10 cellular contexts compared by ENCODE assay signal in genomic region chr13:20997301-20998061, GRCh38.
DNase-seq lines count a peak whose midpoint lies in the region; ATAC-seq and TF ChIP-seq lines count a peak whose summit lies in the region.
"Had no signal": no experiment of that assay in that cellular context is flagged by ENCODE, and none has a peak within 500 bp of the region (broad histone marks: within the 10 kb centered on the region; RNA-seq: fewer than 3 reads in every experiment).

No MANE protein-coding gene starts in this region.

- TF ChIP-seq CTCF in cardiac fibroblast (IDR thresholded peaks at IDR 0.05; ENCODE audit: low read depth, low read length) (no peak), kidney epithelial cell (IDR thresholded peaks at IDR 0.05; ENCODE audit: insufficient read depth, low read length, poor library complexity, severe bottlenecking) (no peak), upper lobe of left lung (IDR thresholded peaks at IDR 0.05) (no peak)

- no peak for TF ChIP-seq EP300 in upper lobe of left lung (IDR thresholded peaks at IDR 0.05)

- DNase-seq in HS-27A (ENCODE audit: low read depth) (peak; percentile 59), cardiac fibroblast (ENCODE audit: low read depth in 2 of 2) (peak; percentile 93 to 96), kidney epithelial cell (ENCODE audit: low read depth) (peak; percentile 43), upper lobe of left lung (no peak), cortex of kidney (lab: John Stamatoyannopoulos, UW) (no peak)
- no peak for DNase-seq in activated CD4-positive, alpha-beta T cell treated with anti-CD3 and anti-CD28 coated beads, Interleukin-2, amount 10 ng/mL, durations not matched to agents 7 days and 5 days
- DNase-seq: activated CD4-positive, alpha-beta memory T cell treated with anti-CD3 and anti-CD28 coated beads, Interleukin-2, amount 10 ng/mL, durations not matched to agents 7 days and 5 days had no signal

- H3K27me3 ChIP-seq in kidney epithelial cell (ENCODE audit: control insufficient read depth, insufficient read depth, low read length) (no peaks in the 10 kb centered on the region), upper lobe of left lung (no peaks in the 10 kb centered on the region)

- no peaks in the 10 kb centered on the region for H3K9me3 Mint-ChIP-seq in activated CD4-positive, alpha-beta T cell treated with anti-CD3 and anti-CD28 coated beads, Interleukin-2, amount 10 ng/mL, durations not matched to agents 7 days and 5 days
- H3K9me3 Mint-ChIP-seq: activated CD4-positive, alpha-beta memory T cell treated with anti-CD3 and anti-CD28 coated beads, Interleukin-2, amount 10 ng/mL, durations not matched to agents 7 days and 5 days had no signal

- no peak overlapping the region for H3K27ac ChIP-seq in upper lobe of left lung

- H3K36me3 Mint-ChIP-seq in activated CD4-positive, alpha-beta T cell treated with anti-CD3 and anti-CD28 coated beads, Interleukin-2, amount 10 ng/mL, durations not matched to agents 7 days and 5 days (ENCODE audit: low read depth) = no peaks in the 10 kb centered on the region
- H3K36me3 Mint-ChIP-seq: memory B cell had no signal

- no peak overlapping the region for H3K27ac Mint-ChIP-seq in activated CD4-positive, alpha-beta T cell treated with anti-CD3 and anti-CD28 coated beads, Interleukin-2, amount 10 ng/mL, durations not matched to agents 7 days and 5 days
- H3K27ac Mint-ChIP-seq: activated CD4-positive, alpha-beta memory T cell treated with anti-CD3 and anti-CD28 coated beads, Interleukin-2, amount 10 ng/mL, durations not matched to agents 7 days and 5 days; memory B cell had no signal

- H3K4me3 ChIP-seq in cardiac fibroblast (replicated peaks in 1 of 2; ENCODE audit: low read depth in 2 of 2, low read length in 2 of 2) = no peak overlapping the region
- no peak overlapping the region for H3K4me3 ChIP-seq in kidney epithelial cell (ENCODE audit: low read depth, low read length)
- H3K4me3 ChIP-seq in upper lobe of left lung = no peak overlapping the region

- POLR2A ChIA-PET in activated CD4-positive, alpha-beta T cell treated with anti-CD3 and anti-CD28 coated beads, Interleukin-2, amount 10 ng/mL, durations not matched to agents 7 days and 5 days (lab: Charles Lee) = no interaction called here

- peak; percentile 27 to 85 for ATAC-seq in upper lobe of left lung (ENCODE audit: low FRiP score in 2 of 2)
- ATAC-seq in GM21723 (IDR thresholded peaks at IDR 0.05; ENCODE audit: unreplicated experiment) = no peak
- ATAC-seq in HG03571 (IDR thresholded peaks at IDR 0.05; ENCODE audit: unreplicated experiment) = no peak

- peaks cover 0 to 8% (median 2%) of the 10 kb centered on the region in 4 donors for H3K9me3 ChIP-seq in upper lobe of left lung

- no peak for TF ChIP-seq POLR2A in upper lobe of left lung (IDR thresholded peaks at IDR 0.05)

- WGBS in upper lobe of left lung, 2 donors = 61 to 65% methylated on average over 11 to 12 of the region's 12 CpGs

- H3K4me1 ChIP-seq in upper lobe of left lung = peaks cover 6 to 15% (median 12%) of the 10 kb centered on the region in 4 donors

- H3K36me3 ChIP-seq in kidney epithelial cell (ENCODE audit: control insufficient read depth, insufficient read depth, low read length) (no peaks in the 10 kb centered on the region), upper lobe of left lung (peaks cover 0 to 15% (median 3%) of the 10 kb centered on the region in 4 donors)

- H3K4me3 Mint-ChIP-seq in activated CD4-positive, alpha-beta T cell treated with anti-CD3 and anti-CD28 coated beads, Interleukin-2, amount 10 ng/mL, durations not matched to agents 7 days and 5 days = no peak overlapping the region
- H3K4me3 Mint-ChIP-seq: activated CD4-positive, alpha-beta memory T cell treated with anti-CD3 and anti-CD28 coated beads, Interleukin-2, amount 10 ng/mL, durations not matched to agents 7 days and 5 days; memory B cell had no signal

- peaks cover 6% of the 10 kb centered on the region for H3K4me1 Mint-ChIP-seq in activated CD4-positive, alpha-beta T cell treated with anti-CD3 and anti-CD28 coated beads, Interleukin-2, amount 10 ng/mL, durations not matched to agents 7 days and 5 days
- H3K4me1 Mint-ChIP-seq: memory B cell had no signal

- CTCF ChIA-PET in activated CD4-positive, alpha-beta T cell treated with anti-CD3 and anti-CD28 coated beads, Interleukin-2, amount 10 ng/mL, durations not matched to agents 7 days and 5 days (lab: Charles Lee) = interaction anchor here (0.5 kb wide), 1 partner anchor 73 kb away, joined by 3 read pairs; no protein-coding TSS in a partner anchor

- H3K27me3 Mint-ChIP-seq in activated CD4-positive, alpha-beta T cell treated with anti-CD3 and anti-CD28 coated beads, Interleukin-2, amount 10 ng/mL, durations not matched to agents 7 days and 5 days = peaks cover 4% of the 10 kb centered on the region
- H3K27me3 Mint-ChIP-seq: memory B cell had no signal

Comparison
In these comparisons a context has a peak if more than half of its experiments do, and no peak if none do; other contexts are left out.
1. DNase-seq: peak in HS-27A (single experiment), cardiac fibroblast (2 of 2) and kidney epithelial cell (single experiment); none in upper lobe of left lung (0 of 2), activated CD4-positive, alpha-beta T cell treated with anti-CD3 and anti-CD28 coated beads, Interleukin-2, amount 10 ng/mL, durations not matched to agents 7 days and 5 days (single experiment) and cortex of kidney (single experiment).
2. ATAC-seq: peak in upper lobe of left lung (2 of 2); none in GM21723 (single experiment) and HG03571 (single experiment).